In genomic region chr22:27811778-27812177, GRCh38 we compare ENCODE assay signal across 3 cellular contexts.
TF ChIP-seq lines count a peak whose summit lies in the region.

No MANE protein-coding gene starts in this region.

TF ChIP-seq in SK-N-SH treated with all-trans-retinoic acid at 6 μM for 48 hours, 23 proteins besides CTCF, POLR2A, EP300 and RAD21 (continued from another document):
- no peak for TF ChIP-seq POU6F1 (CRISPR knock-in tag; IDR thresholded peaks at IDR 0.05; ENCODE audit: borderline replicate concordance, low read depth)
- TF ChIP-seq BACH2 (CRISPR knock-in tag; IDR thresholded peaks at IDR 0.05; ENCODE audit: borderline replicate concordance): no peak
- no peak for TF ChIP-seq ZC3H10 (CRISPR knock-in tag; IDR thresholded peaks at IDR 0.05)
- no peak for TF ChIP-seq ESRRG (CRISPR knock-in tag; IDR thresholded peaks at IDR 0.05)

TF ChIP-seq in SK-N-SH, 30 proteins besides CTCF, POLR2A, EP300 and RAD21 (continued from another document):
- no peak for TF ChIP-seq REST (IDR thresholded peaks at IDR 0.05; ENCODE audit: low read depth, low read length)
- TF ChIP-seq CHD2 (IDR thresholded peaks at IDR 0.05; ENCODE audit: low read length, partially characterized antibody): no peak
- TF ChIP-seq MAX (IDR thresholded peaks at IDR 0.05; ENCODE audit: low read depth): no peak
- no peak for TF ChIP-seq NFIC (IDR thresholded peaks at IDR 0.05; ENCODE audit: borderline replicate concordance)
- TF ChIP-seq JUND (IDR thresholded peaks at IDR 0.05): no peak
- TF ChIP-seq FOSL2 (IDR thresholded peaks at IDR 0.05; ENCODE audit: borderline replicate concordance, low read depth): no peak
- TF ChIP-seq YY1 (IDR thresholded peaks at IDR 0.05; ENCODE audit: low read depth): no peak
- no peak for TF ChIP-seq GABPA (IDR thresholded peaks at IDR 0.05; ENCODE audit: low read depth)
- TF ChIP-seq POLR2AphosphoS5 (IDR thresholded peaks at IDR 0.05; ENCODE audit: low read depth, low read length): no peak
- TF ChIP-seq NRF1 (IDR thresholded peaks at IDR 0.05; ENCODE audit: low read depth, low read length): no peak

TF ChIP-seq in HEK293, 187 proteins besides CTCF, POLR2A, EP300 and RAD21 (continued from another document):
- TF ChIP-seq ZFP3 (tag by site-specific recombination; IDR thresholded peaks at IDR 0.05; ENCODE audit: low read depth) (peak; percentile 82), ZNF10 (tag by site-specific recombination; IDR thresholded peaks at IDR 0.05) (no peak), ZNF518A (tag by site-specific recombination; conservative IDR thresholded peaks at IDR 0.05; ENCODE audit: low read depth) (no peak), ZNF692 (tag by site-specific recombination; IDR thresholded peaks at IDR 0.05) (no peak)
TF ChIP-seq in HEK293: peak in this region for 1.
